Comparison of ENCODE assay signal across 1 cellular context in genomic region chr1:10629091-10629815, GRCh38.
TF ChIP-seq lines count a peak whose summit lies in the region.

No MANE protein-coding gene starts in this region.

TF ChIP-seq in WTC11, 78 proteins besides CTCF, POLR2A, EP300 and RAD21 (continued from another document):
- no peak for TF ChIP-seq NFE2L1 (CRISPR knock-in tag; IDR thresholded peaks at IDR 0.05)
- TF ChIP-seq, protein P1, sequence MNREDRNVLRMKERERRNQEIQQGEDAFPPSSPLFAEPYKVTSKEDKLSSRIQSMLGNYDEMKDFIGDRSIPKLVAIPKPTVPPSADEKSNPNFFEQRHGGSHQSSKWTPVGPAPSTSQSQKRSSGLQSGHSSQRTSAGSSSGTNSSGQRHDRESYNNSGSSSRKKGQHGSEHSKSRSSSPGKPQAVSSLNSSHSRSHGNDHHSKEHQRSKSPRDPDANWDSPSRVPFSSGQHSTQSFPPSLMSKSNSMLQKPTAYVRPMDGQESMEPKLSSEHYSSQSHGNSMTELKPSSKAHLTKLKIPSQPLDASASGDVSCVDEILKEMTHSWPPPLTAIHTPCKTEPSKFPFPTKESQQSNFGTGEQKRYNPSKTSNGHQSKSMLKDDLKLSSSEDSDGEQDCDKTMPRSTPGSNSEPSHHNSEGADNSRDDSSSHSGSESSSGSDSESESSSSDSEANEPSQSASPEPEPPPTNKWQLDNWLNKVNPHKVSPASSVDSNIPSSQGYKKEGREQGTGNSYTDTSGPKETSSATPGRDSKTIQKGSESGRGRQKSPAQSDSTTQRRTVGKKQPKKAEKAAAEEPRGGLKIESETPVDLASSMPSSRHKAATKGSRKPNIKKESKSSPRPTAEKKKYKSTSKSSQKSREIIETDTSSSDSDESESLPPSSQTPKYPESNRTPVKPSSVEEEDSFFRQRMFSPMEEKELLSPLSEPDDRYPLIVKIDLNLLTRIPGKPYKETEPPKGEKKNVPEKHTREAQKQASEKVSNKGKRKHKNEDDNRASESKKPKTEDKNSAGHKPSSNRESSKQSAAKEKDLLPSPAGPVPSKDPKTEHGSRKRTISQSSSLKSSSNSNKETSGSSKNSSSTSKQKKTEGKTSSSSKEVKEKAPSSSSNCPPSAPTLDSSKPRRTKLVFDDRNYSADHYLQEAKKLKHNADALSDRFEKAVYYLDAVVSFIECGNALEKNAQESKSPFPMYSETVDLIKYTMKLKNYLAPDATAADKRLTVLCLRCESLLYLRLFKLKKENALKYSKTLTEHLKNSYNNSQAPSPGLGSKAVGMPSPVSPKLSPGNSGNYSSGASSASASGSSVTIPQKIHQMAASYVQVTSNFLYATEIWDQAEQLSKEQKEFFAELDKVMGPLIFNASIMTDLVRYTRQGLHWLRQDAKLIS (CRISPR knock-in tag; IDR thresholded peaks at IDR 0.05; ENCODE audit: borderline replicate concordance), result no peak
- TF ChIP-seq ZNF232 (CRISPR knock-in tag; IDR thresholded peaks at IDR 0.05), result no peak
- TF ChIP-seq EMX1 (CRISPR knock-in tag; IDR thresholded peaks at IDR 0.05), result no peak
- TF ChIP-seq SP1 (CRISPR knock-in tag; conservative IDR thresholded peaks at IDR 0.05), result no peak
- TF ChIP-seq, protein P2, sequence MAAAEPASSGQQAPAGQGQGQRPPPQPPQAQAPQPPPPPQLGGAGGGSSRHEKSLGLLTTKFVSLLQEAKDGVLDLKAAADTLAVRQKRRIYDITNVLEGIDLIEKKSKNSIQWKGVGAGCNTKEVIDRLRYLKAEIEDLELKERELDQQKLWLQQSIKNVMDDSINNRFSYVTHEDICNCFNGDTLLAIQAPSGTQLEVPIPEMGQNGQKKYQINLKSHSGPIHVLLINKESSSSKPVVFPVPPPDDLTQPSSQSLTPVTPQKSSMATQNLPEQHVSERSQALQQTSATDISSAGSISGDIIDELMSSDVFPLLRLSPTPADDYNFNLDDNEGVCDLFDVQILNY (CRISPR knock-in tag; IDR thresholded peaks at IDR 0.05), result no peak
- TF ChIP-seq MXD4 (CRISPR knock-in tag; IDR thresholded peaks at IDR 0.05; ENCODE audit: borderline replicate concordance), result no peak
